ENCODE assay signal across 8 cellular contexts in the genomic region with DNA sequence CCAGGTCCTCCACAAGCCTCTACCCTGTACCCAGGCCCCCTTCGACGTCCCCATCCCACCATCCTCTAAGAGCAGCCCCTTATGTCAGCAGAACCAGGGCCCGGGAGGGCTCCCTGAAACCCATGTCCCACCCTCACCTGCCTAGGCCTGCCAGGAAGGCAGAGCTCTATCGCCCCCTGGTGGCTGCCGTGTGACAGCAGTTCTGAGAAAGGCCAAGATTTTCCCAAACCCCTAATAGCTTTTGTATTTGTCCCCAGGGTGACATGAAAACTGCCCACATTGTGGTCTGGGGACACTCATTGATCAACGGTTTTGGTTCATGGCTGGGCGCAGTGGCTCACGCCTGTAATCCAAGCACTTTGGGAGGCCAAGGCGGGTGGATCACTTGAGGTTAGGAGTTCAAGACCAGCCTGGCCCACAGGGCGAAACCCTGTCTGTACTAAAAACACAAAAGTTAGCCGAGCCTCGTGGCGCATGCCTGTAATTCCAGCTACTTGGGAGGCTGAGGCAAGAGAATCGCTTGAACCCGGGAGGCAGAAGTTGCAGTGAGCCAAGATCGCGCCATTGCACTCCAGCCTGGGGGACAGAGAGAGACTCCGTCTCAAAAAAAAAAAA. TPM values are rescaled to one million over a fixed set of nuclear protein-coding genes. Genes with fewer than 3 reads are reported as not detected.
DNase-seq lines count a peak whose midpoint lies in the region; ATAC-seq and TF ChIP-seq lines count a peak whose summit lies in the region.
"Not testable (repeated sequence)": the region's sequence is repeated elsewhere in the genome, so short reads cannot be mapped to it uniquely, and the experiment has no call there.

No MANE protein-coding gene starts in this region.

- H3K4me2 ChIP-seq in H9 (ENCODE audit: insufficient read depth, insufficient read length, low read length): not testable (repeated sequence)

- H2BK12ac ChIP-seq in H9 (ENCODE audit: insufficient read length, low read depth, low read length): not testable (repeated sequence)

- H3K4me3 ChIP-seq in fibroblast of villous mesenchyme (ENCODE audit: low read depth, low read length): not testable (repeated sequence)

- no CpG with 5 or more reads among the region's 18 CpGs for WGBS in H9 (ENCODE audit: extremely low coverage, insufficient read length, low lambda C conversion rate)

- H3K4me1 ChIP-seq in H9 (ENCODE audit: insufficient read depth, low read length): not testable (repeated sequence)

- not testable (repeated sequence) for H3K27ac ChIP-seq in C4-2B; H9 (ENCODE audit: insufficient read length, low read depth, low read length)

- H4K8ac ChIP-seq in H9 (replicated peaks; ENCODE audit: insufficient read length, low read depth, low read length): not testable (repeated sequence)

- H3K4me3 Mint-ChIP-seq in H9; activated naive CD8-positive, alpha-beta T cell treated with anti-CD3 and anti-CD28 coated beads, Interleukin-2, amount 10 ng/mL, durations not matched to agents 7 days and 5 days; naive B cell: not testable (repeated sequence)

- peak; percentile 48 for ATAC-seq in activated naive CD8-positive, alpha-beta T cell treated with anti-CD3 and anti-CD28 coated beads, Interleukin-2, amount 10 ng/mL, durations not matched to agents 7 days and 5 days (ENCODE audit: low read depth)
- peak; percentile 71 to 78 for ATAC-seq in naive B cell (ENCODE audit: low read depth in 2 of 2)

- H3K36me3 Mint-ChIP-seq in H9 (ENCODE audit: insufficient read depth in 1 of 3, low read depth in 3 of 3); activated naive CD8-positive, alpha-beta T cell treated with anti-CD3 and anti-CD28 coated beads, Interleukin-2, amount 10 ng/mL, durations not matched to agents 7 days and 5 days; naive B cell: not testable (repeated sequence)

- not testable (repeated sequence) for H3T11ph ChIP-seq in H9 (ENCODE audit: low read length)

- H4K5ac ChIP-seq in H9 (ENCODE audit: insufficient read length, low read depth, low read length): not testable (repeated sequence)

- not testable (repeated sequence) for H4K91ac ChIP-seq in H9 (ENCODE audit: insufficient read length, low read depth, low read length)

- peak; percentile 98 for TF ChIP-seq CTCF in C4-2B (conservative IDR thresholded peaks at IDR 0.05)
- peak; percentile 96 for TF ChIP-seq CTCF in H9 (conservative IDR thresholded peaks at IDR 0.05)
- peak; percentile 96 for TF ChIP-seq CTCF in fibroblast of villous mesenchyme (IDR thresholded peaks at IDR 0.05; ENCODE audit: insufficient read depth, low read depth, low read length)

- DNase-seq in H9 (peak; percentile 84), NCI-H345 (lab: John Stamatoyannopoulos, UW) (peak; percentile 70), UCSD-AML1 (lab: John Stamatoyannopoulos, UW; ENCODE audit: unreplicated experiment) (peak; percentile 75), fibroblast of villous mesenchyme (ENCODE audit: low read depth) (peak; percentile 59), naive B cell (peak; percentile 68)
- peak; percentile 80 for DNase-seq in activated naive CD8-positive, alpha-beta T cell treated with anti-CD3 and anti-CD28 coated beads, Interleukin-2, amount 10 ng/mL, durations not matched to agents 7 days and 5 days
- peak; percentile 71 for DNase-seq in stimulated activated CD8-positive, alpha-beta memory T cell treated with anti-CD3 and anti-CD28 coated beads, Interleukin-15, amount 100 ng/mL, for 24 hours (ENCODE audit: low read depth)

- not testable (repeated sequence) for H3K23ac ChIP-seq in H9 (ENCODE audit: insufficient read length, low read depth, low read length)

- H2BK120ac ChIP-seq in H9 (ENCODE audit: low read depth, low read length, poor library complexity, severe bottlenecking): not testable (repeated sequence)

- not testable (repeated sequence) for H3K9ac ChIP-seq in H9 (ENCODE audit: extremely low read depth, insufficient read length, low read length)

- not testable (repeated sequence) for H3K9me3 Mint-ChIP-seq in H9; activated naive CD8-positive, alpha-beta T cell treated with anti-CD3 and anti-CD28 coated beads, Interleukin-2, amount 10 ng/mL, durations not matched to agents 7 days and 5 days; naive B cell

- not testable (repeated sequence) for H2AK5ac ChIP-seq in H9 (ENCODE audit: insufficient read length, low read length)

- H2BK5ac ChIP-seq in H9 (ENCODE audit: insufficient read length, low read length): not testable (repeated sequence)

- H3K27me3 Mint-ChIP-seq in H9 (ENCODE audit: low read depth) (peaks cover 12% of the 10 kb centered on the region), naive B cell (peaks cover 7 to 27% (median 26%) of the 10 kb centered on the region in 3 donors)
- H3K27me3 Mint-ChIP-seq in activated naive CD8-positive, alpha-beta T cell treated with anti-CD3 and anti-CD28 coated beads, Interleukin-2, amount 10 ng/mL, durations not matched to agents 7 days and 5 days: not testable (repeated sequence)

- not testable (repeated sequence) for H3K56ac ChIP-seq in H9 (ENCODE audit: insufficient read length, low read depth, low read length)

- not testable (repeated sequence) for H3K27ac Mint-ChIP-seq in H9; activated naive CD8-positive, alpha-beta T cell treated with anti-CD3 and anti-CD28 coated beads, Interleukin-2, amount 10 ng/mL, durations not matched to agents 7 days and 5 days
- H3K27ac Mint-ChIP-seq in naive B cell: peak overlapping the region in 1 of 6 donors; percentile 61

- not testable (repeated sequence) for H3K9me3 ChIP-seq in H9 (ENCODE audit: control insufficient read depth, low read depth, low read length)

- POLR2A ChIA-PET in activated naive CD8-positive, alpha-beta T cell treated with anti-CD3 and anti-CD28 coated beads, Interleukin-2, amount 10 ng/mL, durations not matched to agents 7 days and 5 days (lab: Charles Lee): not testable (repeated sequence)

- H2BK15ac ChIP-seq in H9 (ENCODE audit: low read depth, low read length): not testable (repeated sequence)

- H4K20me1 ChIP-seq in H9 (ENCODE audit: control insufficient read depth, insufficient read depth, insufficient read length): not testable (repeated sequence)

- H3K79me1 ChIP-seq in H9 (ENCODE audit: insufficient read depth, low read depth, low read length, poor library complexity, severe bottlenecking): not testable (repeated sequence)

- H3K4ac ChIP-seq in H9 (ENCODE audit: low read depth, low read length): not testable (repeated sequence)

- not testable (repeated sequence) for H3K4me1 Mint-ChIP-seq in H9; activated naive CD8-positive, alpha-beta T cell treated with anti-CD3 and anti-CD28 coated beads, Interleukin-2, amount 10 ng/mL, durations not matched to agents 7 days and 5 days; naive B cell

- H2AFZ ChIP-seq in H9 (ENCODE audit: low read length): not testable (repeated sequence)

- H2BK20ac ChIP-seq in H9 (ENCODE audit: low read depth, low read length, poor library complexity, severe bottlenecking): not testable (repeated sequence)

- H3K23me2 ChIP-seq in H9 (ENCODE audit: insufficient read length, low read depth, low read length, poor library complexity, severe bottlenecking): not testable (repeated sequence)

- not testable (repeated sequence) for H3K18ac ChIP-seq in H9 (ENCODE audit: insufficient read length, low read depth, low read length)

- H3K79me2 ChIP-seq in H9 (ENCODE audit: insufficient read depth, low read length): not testable (repeated sequence)

- H3K27me3 ChIP-seq in H9 (ENCODE audit: insufficient read depth, low read length): not testable (repeated sequence)

- H3K14ac ChIP-seq in H9 (ENCODE audit: insufficient read depth, low read length): not testable (repeated sequence)

RNA-seq across cellular contexts. Expression of a gene that starts 27.7 kb away (rescaled TPM):
- not detected in 2 replicates for total RNA-seq in H9 (2021)
- total RNA-seq in activated naive CD8-positive, alpha-beta T cell treated with anti-CD3 and anti-CD28 coated beads, Interleukin-2, amount 10 ng/mL, durations not matched to agents 7 days and 5 days: not detected
- total RNA-seq in fibroblast of villous mesenchyme: not detected in 2 replicates
- polyA plus RNA-seq in naive B cell (ENCODE audit: low read depth in 6 of 6): not detected

RNA-seq across cellular contexts. Expression of a gene that starts 48.0 kb away (rescaled TPM):
- total RNA-seq in H9 (2021) (5.3 and 7.3 TPM in 2 replicates), fibroblast of villous mesenchyme (1.7 and 3.5 TPM in 2 replicates)
- total RNA-seq in activated naive CD8-positive, alpha-beta T cell treated with anti-CD3 and anti-CD28 coated beads, Interleukin-2, amount 10 ng/mL, durations not matched to agents 7 days and 5 days: 1 to 10 TPM in 1 of 2 experiments, under 1 TPM in 1; 0.94 to 2.1 TPM
- 1 to 10 TPM in 3 of 6 donors, under 1 TPM in 2, not detected in 1; 0.82 to 2.2 (median 1.4) TPM for polyA plus RNA-seq in naive B cell (ENCODE audit: low read depth in 6 of 6)
